In the genomic region with DNA sequence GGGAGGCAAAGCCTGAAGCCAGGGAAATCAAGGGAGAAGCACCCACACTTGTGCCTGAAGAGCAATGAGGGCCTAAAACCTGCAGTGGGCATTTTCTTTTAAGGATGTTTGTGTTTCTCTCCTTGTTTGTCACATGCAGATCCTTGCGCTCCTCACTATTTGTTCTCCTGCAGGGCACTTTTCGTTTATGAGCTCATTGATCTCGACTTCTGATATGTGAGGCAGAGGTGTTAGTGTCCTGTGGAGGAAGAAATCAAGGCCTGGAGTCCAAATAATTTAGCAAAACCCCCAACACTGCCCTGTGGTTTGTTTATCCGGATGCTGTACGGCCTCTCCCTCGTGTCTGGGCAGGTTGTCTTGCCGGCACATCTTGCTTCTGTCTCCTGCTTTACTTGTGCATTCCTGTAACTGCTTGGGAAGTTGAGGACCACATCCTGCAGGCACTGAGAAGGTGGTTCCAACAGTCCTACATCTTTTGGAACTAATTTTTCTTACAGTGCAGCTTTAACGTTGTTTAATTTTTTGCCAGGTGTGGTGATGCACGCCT, we compare ENCODE assay signal across 32 cellular contexts. TPM values are rescaled to one million over a fixed set of nuclear protein-coding genes. Genes with fewer than 3 reads are reported as not detected.
DNase-seq lines count a peak whose midpoint lies in the region; ATAC-seq, FAIRE-seq and TF ChIP-seq lines count a peak whose summit lies in the region.
"Had no signal": no experiment of that assay in that cellular context is flagged by ENCODE, and none has a peak within 500 bp of the region (broad histone marks: within the 10 kb centered on the region; RNA-seq: fewer than 3 reads in every experiment).

No MANE protein-coding gene starts in this region.

- TF ChIP-seq CTCF in MCF 10A (IDR thresholded peaks at IDR 0.05; ENCODE audit: unreplicated experiment) (no peak), breast epithelium (IDR thresholded peaks at IDR 0.05) (no peak), K562 (IDR thresholded peaks at IDR 0.05 in 2 of 3, conservative IDR thresholded peaks at IDR 0.05 in 1 of 3; ENCODE audit: insufficient read depth in 2 of 3, low read depth in 1 of 3, low read length in 3 of 3) (no peak), glutamatergic neuron (IDR thresholded peaks at IDR 0.05; ENCODE audit: partially characterized antibody, unreplicated experiment) (no peak), adrenal gland (IDR thresholded peaks at IDR 0.05) (no peak)

- H3K27ac ChIP-seq in breast epithelium, result no peak overlapping the region
- H3K27ac ChIP-seq in K562 (ENCODE audit: extremely low read depth, low read depth, low read length), result no peak overlapping the region
- peak overlapping the region in 1 of 5 donors; percentile 39 for H3K27ac ChIP-seq in adrenal gland
- H3K27ac ChIP-seq: A549, brain microvascular endothelial cell, left lung, Peyer's patch, right atrium auricular region, SJCRH30, suprapubic skin had no signal

- in situ Hi-C loops in K562 (cut with MboI), result no loop called here

- no peaks in the 10 kb centered on the region for H3K9me3 ChIP-seq in breast epithelium
- no peaks in the 10 kb centered on the region for H3K9me3 ChIP-seq in K562 (replicated peaks; ENCODE audit: control insufficient read depth, insufficient read depth, low read depth, low read length)
- H3K9me3 ChIP-seq in adrenal gland (replicated peaks in 1 of 3), result no peaks in the 10 kb centered on the region
- H3K9me3 ChIP-seq: A549, left lung, Peyer's patch, right atrium auricular region, SJCRH30, suprapubic skin had no signal

- POLR2A ChIA-PET in MCF 10A (lab: Yijun Ruan, JAX), result interaction anchor here (0.6 to 1.5 kb wide), 2 partner anchors 12 to 120 kb away, joined by 3 to 4 read pairs; no protein-coding TSS in a partner anchor
- POLR2A ChIA-PET in K562 (lab: Yijun Ruan, JAX), result interaction anchor here (0.6 to 4.4 kb wide), 5 partner anchors 10 to 22 kb away, joined by 3 to 25 read pairs (median 6); no protein-coding TSS in a partner anchor

- TF ChIP-seq EP300 in K562 (IDR thresholded peaks at IDR 0.05; ENCODE audit: low read length), result no peak

- CTCF ChIA-PET in MCF 10A (lab: Yijun Ruan, JAX), result interaction anchor here (1.0 kb wide), 1 partner anchor 12 kb away, joined by 4 read pairs; no protein-coding TSS in a partner anchor
- CTCF ChIA-PET in K562 (lab: Yijun Ruan, JAX; ENCODE audit: low intra/inter-chr PET ratio), result no interaction called here

- H3K9me3 Mint-ChIP-seq in MCF 10A (ENCODE audit: unreplicated experiment) (no peaks in the 10 kb centered on the region), glutamatergic neuron (ENCODE audit: unreplicated experiment) (peaks cover 4% of the 10 kb centered on the region)
- H3K9me3 Mint-ChIP-seq: activated B cell treated with CpG ODN at 0.5 μM for 24 hours; activated CD4-positive, alpha-beta T cell treated with anti-CD3 and anti-CD28 coated beads, Interleukin-2, amount 10 ng/mL, durations not matched to agents 7 days and 5 days; activated naive CD4-positive, alpha-beta T cell treated with anti-CD3 and anti-CD28 coated beads for 36 hours; H9 had no signal

- peak overlapping the region; percentile 14 for H3K27ac Mint-ChIP-seq in MCF 10A (ENCODE audit: low read depth, unreplicated experiment)
- peak overlapping the region; percentile 56 for H3K27ac Mint-ChIP-seq in glutamatergic neuron (ENCODE audit: unreplicated experiment)
- H3K27ac Mint-ChIP-seq: activated B cell treated with CpG ODN at 0.5 μM for 24 hours; activated CD4-positive, alpha-beta T cell treated with anti-CD3 and anti-CD28 coated beads, Interleukin-2, amount 10 ng/mL, durations not matched to agents 7 days and 5 days; activated naive CD4-positive, alpha-beta T cell treated with anti-CD3 and anti-CD28 coated beads for 36 hours had no signal

- H3K36me3 ChIP-seq in breast epithelium (no peaks in the 10 kb centered on the region), K562 (ENCODE audit: control insufficient read depth, insufficient read depth, low read length) (peaks cover 85% of the 10 kb centered on the region), adrenal gland (replicated peaks in 1 of 2) (no peaks in the 10 kb centered on the region)
- H3K36me3 ChIP-seq: brain microvascular endothelial cell, left lung, right atrium auricular region, suprapubic skin had no signal

- no peak overlapping the region for H2AFZ ChIP-seq in K562 (ENCODE audit: low read depth, low read length)

- no peak for FAIRE-seq in K562 (lab: Jason Lieb, UNC)
- no peak for FAIRE-seq in GM19239 (lab: Jason Lieb, UNC)
- FAIRE-seq: A549, islet of Langerhans had no signal

- WGBS in K562 (ENCODE audit: insufficient coverage, low coverage, missing lambda C conversion rate), result 84% methylated on average over 9 of the region's 9 CpGs
- WGBS in adrenal gland, 4 donors, result 84 to 94% (median 90%) methylated on average over 9 of the region's 9 CpGs

- H3K27me3 ChIP-seq in breast epithelium (no peaks in the 10 kb centered on the region), K562 (ENCODE audit: control insufficient read depth in 2 of 2, insufficient read depth in 2 of 2, low read length in 2 of 2) (no peaks in the 10 kb centered on the region), adrenal gland (no peaks in the 10 kb centered on the region)
- H3K27me3 ChIP-seq: brain microvascular endothelial cell, left lung, Peyer's patch, right atrium auricular region, SJCRH30, suprapubic skin had no signal

- no peak for TF ChIP-seq POLR2A in breast epithelium (IDR thresholded peaks at IDR 0.05)
- 0 out of 2 replicates have a peak, but pooled peaks have one; percentile 4 for TF ChIP-seq POLR2A in K562 (conservative IDR thresholded peaks at IDR 0.05)
- TF ChIP-seq POLR2A in adrenal gland (IDR thresholded peaks at IDR 0.05), result no peak

- DNase-seq in MCF 10A (ENCODE audit: unreplicated experiment), result no peak
- no peak for DNase-seq in breast epithelium (ENCODE audit: low spot score in 2 of 2)
- DNase-seq in K562 (ENCODE audit: extremely low read depth in 1 of 4, low spot score in 3 of 4), result no peak
- no peak for DNase-seq in glutamatergic neuron
- DNase-seq in GM19239 (ENCODE audit: insufficient read length, low spot score), result no peak
- DNase-seq in NCI-H1048 (lab: John Stamatoyannopoulos, UW), result no peak
- DNase-seq in adrenal gland, result no peak
- DNase-seq: activated B cell treated with CpG ODN at 0.5 μM for 24 hours; activated CD4-positive, alpha-beta T cell treated with anti-CD3 and anti-CD28 coated beads, Interleukin-2, amount 10 ng/mL, durations not matched to agents 7 days and 5 days; activated naive CD4-positive, alpha-beta T cell treated with anti-CD3 and anti-CD28 coated beads for 36 hours; activated T-cell treated with anti-CD3 and anti-CD28 coated beads, Interleukin-2, amount 50 U/mL, for 48 hours; amniotic stem cell; brain microvascular endothelial cell; DMS 273 treated with DMSO at 0.1 percent for 48 hours; EL; H9; Kasumi-1; left lung; NCI-H146; NCI-H2107; NCI-H774; Peyer's patch; posterior cingulate gyrus; SJCRH30; stimulated activated naive CD4-positive, alpha-beta T cell treated with Interleukin-2 at 50 U/mL for 16 hours; T1000 had no signal

- H3K4me3 ChIP-seq in breast epithelium, result no peak overlapping the region
- no peak overlapping the region for H3K4me3 ChIP-seq in K562
- no peak overlapping the region for H3K4me3 ChIP-seq in adrenal gland
- H3K4me3 ChIP-seq: A549, left lung, Peyer's patch, right atrium auricular region, SJCRH30, smooth muscle cell, suprapubic skin had no signal

- no peaks in the 10 kb centered on the region for H3K4me1 ChIP-seq in breast epithelium
- H3K4me1 ChIP-seq in K562 (replicated peaks in 1 of 2; ENCODE audit: control insufficient read depth in 2 of 2, insufficient read depth in 2 of 2, low read length in 2 of 2), result peaks cover 9 to 14% of the 10 kb centered on the region in 2 experiments; a peak in 4 of 5 replicates
- H3K4me1 ChIP-seq in adrenal gland (replicated peaks in 1 of 2), result peaks cover 0 to 14% of the 10 kb centered on the region in 2 donors
- H3K4me1 ChIP-seq: Peyer's patch had no signal

- H3K27me3 Mint-ChIP-seq in MCF 10A (ENCODE audit: insufficient read depth, unreplicated experiment) (no peaks in the 10 kb centered on the region), glutamatergic neuron (ENCODE audit: unreplicated experiment) (no peaks in the 10 kb centered on the region)
- H3K27me3 Mint-ChIP-seq: activated B cell treated with CpG ODN at 0.5 μM for 24 hours; activated CD4-positive, alpha-beta T cell treated with anti-CD3 and anti-CD28 coated beads, Interleukin-2, amount 10 ng/mL, durations not matched to agents 7 days and 5 days had no signal

- intact Hi-C loops in MCF 10A (cut with micrococcal nuclease), result no loop called here
- intact Hi-C loops in breast epithelium (cut with DNase I; ENCODE audit: low total_unique reads), result no loop called here
- intact Hi-C loops in K562 (cut with micrococcal nuclease), result no loop called here
- intact Hi-C loops in adrenal gland (cut with DNase I), result no loop called here

- peaks cover 6% of the 10 kb centered on the region for H3K36me3 Mint-ChIP-seq in MCF 10A (ENCODE audit: insufficient read depth, unreplicated experiment)
- no peaks in the 10 kb centered on the region for H3K36me3 Mint-ChIP-seq in glutamatergic neuron (ENCODE audit: unreplicated experiment)

- ATAC-seq in K562, result no peak
- no peak for ATAC-seq in GM19328 (IDR thresholded peaks at IDR 0.05; ENCODE audit: unreplicated experiment)
- ATAC-seq: A549, left lung had no signal

- peaks cover 29% of the 10 kb centered on the region for H3K4me1 Mint-ChIP-seq in MCF 10A (ENCODE audit: insufficient read depth, unreplicated experiment)
- peaks cover 24% of the 10 kb centered on the region for H3K4me1 Mint-ChIP-seq in glutamatergic neuron (ENCODE audit: low read depth, unreplicated experiment)

- peaks cover 6% of the 10 kb centered on the region for H3K9me1 ChIP-seq in K562 (ENCODE audit: control insufficient read depth, insufficient read depth, low read length)

- H4K20me1 ChIP-seq in K562 (replicated peaks; ENCODE audit: control insufficient read depth, insufficient read depth, low read length), result peaks cover 49% of the 10 kb centered on the region

- H3K9ac ChIP-seq in K562 (ENCODE audit: insufficient read depth in 1 of 2, low read depth in 2 of 2, low read length in 2 of 2), result no peak overlapping the region

- TF ChIP-seq RAD21 in K562 (CRISPR knock-in tag; conservative IDR thresholded peaks at IDR 0.05 in 1 of 2, IDR thresholded peaks at IDR 0.05 in 1 of 2), result no peak

- H3K79me2 ChIP-seq in K562 (ENCODE audit: control insufficient read depth, insufficient read depth, low read length), result peaks cover 99% of the 10 kb centered on the region

- BruUV-seq in MCF 10A (replicated peaks; lab: Mats Ljungman, UMichigan) (no TSS peak), K562 (replicated peaks; lab: Mats Ljungman, UMichigan) (no TSS peak)

- no peak overlapping the region for H3K4me2 ChIP-seq in K562 (ENCODE audit: insufficient read depth, low read length)
- H3K4me2 ChIP-seq: A549, smooth muscle cell had no signal

- no peak overlapping the region for H3K4me3 Mint-ChIP-seq in MCF 10A (ENCODE audit: unreplicated experiment)
- no peak overlapping the region for H3K4me3 Mint-ChIP-seq in glutamatergic neuron (ENCODE audit: unreplicated experiment)
- H3K4me3 Mint-ChIP-seq: activated B cell treated with CpG ODN at 0.5 μM for 24 hours; activated CD4-positive, alpha-beta T cell treated with anti-CD3 and anti-CD28 coated beads, Interleukin-2, amount 10 ng/mL, durations not matched to agents 7 days and 5 days; activated naive CD4-positive, alpha-beta T cell treated with anti-CD3 and anti-CD28 coated beads for 36 hours; H9 had no signal

RNA-seq across cellular contexts. Expression of a gene that starts 13.7 kb away (rescaled TPM):
- total RNA-seq in MCF 10A (2022), result 61.9 and 72.8 TPM in 2 replicates
- 10 to 100 TPM; 63.0 to 96.4 (median 87.4) TPM for total RNA-seq in breast epithelium
- total RNA-seq in K562 (2011; cell fraction: chromatin; rRNA removed; ENCODE audit: low replicate concordance), result 288 and 606 TPM in 2 replicates
- 128 and 147 TPM in 2 replicates for total RNA-seq in K562 (2011; cell fraction: nucleolus; rRNA removed)
- 296 and 333 TPM in 2 replicates for total RNA-seq in K562 (2011; cell fraction: nucleoplasm; rRNA removed)
- total RNA-seq in K562 (2014; rRNA removed), result 75.4 and 80.9 TPM in 2 replicates
- total RNA-seq in K562 (2014; rRNA removed; fragmentation: Illumina TruSeq; extraction: Trizol), result 91.7 and 99.0 TPM in 2 replicates
- total RNA-seq in K562 (2015; rRNA removed; fragmentation: Illumina TruSeq; extraction: Trizol), result 75.4 and 84.7 TPM in 2 replicates
- 76.0 and 76.4 TPM in 2 replicates for total RNA-seq in K562 (2021)
- polyA plus RNA-seq in K562 (2011; rRNA removed), result 45.4 and 81.4 TPM in 2 replicates
- 39.7 and 40.3 TPM in 2 replicates for polyA plus RNA-seq in K562 (2011; cell fraction: cytosol; rRNA removed)
- polyA plus RNA-seq in K562 (2011; cell fraction: nucleus; rRNA removed), result 38.6 and 55.2 TPM in 2 replicates
- polyA plus RNA-seq in K562 (2012), result 38.5 and 40.4 TPM in 2 replicates
- 59.8 and 66.9 TPM in 2 replicates for polyA plus RNA-seq in K562 (2014; fragmentation: Illumina TruSeq; extraction: Trizol)
- 10 to 100 TPM in 1 of 2 experiments, 1 to 10 TPM in 1; 9.6 to 15.3 TPM for polyA plus RNA-seq in K562 (2014; fragmentation: Nextera tagmentation; extraction: Ambion mirVana)
- 58.0 and 61.9 TPM in 2 replicates for polyA plus RNA-seq in K562 (2014; rRNA removed)
- polyA minus RNA-seq in K562 (2011; rRNA and poly(A)+ RNA removed), result 123 and 152 TPM in 2 replicates
- polyA minus RNA-seq in K562 (2011; cell fraction: cytosol; rRNA and poly(A)+ RNA removed), result 44.5 and 80.8 TPM in 2 replicates
- polyA minus RNA-seq in K562 (2011; cell fraction: nucleus; rRNA and poly(A)+ RNA removed), result 96.0 and 102 TPM in 2 replicates
- 52.5 TPM for total RNA-seq in glutamatergic neuron (ENCODE audit: unreplicated experiment)
- 10 to 100 TPM; 31.5 to 58.1 (median 46.2) TPM for total RNA-seq in adrenal gland
- 10 to 100 TPM; 11.7 to 52.1 (median 13.0) TPM for polyA plus RNA-seq in adrenal gland
